In genomic region chr5:146878471-146879172, GRCh38 we compare ENCODE assay signal across 8 cellular contexts. TPM values are rescaled to one million over a fixed set of nuclear protein-coding genes. Genes with fewer than 3 reads are reported as not detected.
DNase-seq lines count a peak whose midpoint lies in the region; ATAC-seq and TF ChIP-seq lines count a peak whose summit lies in the region.

TSS of gene PPP2R2B (minus strand) at chr5:146878757.

- POLR2A ChIA-PET in AG04450 (lab: Yijun Ruan, JAX), result no interaction called here
- POLR2A ChIA-PET in naive thymus-derived CD8-positive, alpha-beta T cell (lab: Charles Lee), result no interaction called here

- H3K36me3 Mint-ChIP-seq in activated T-helper 17 cell treated with anti-CD3 and anti-CD28 coated beads, Interleukin-2, amount 50 U/mL, for 72 hours (ENCODE audit: low read depth), result no peaks in the 10 kb centered on the region
- H3K36me3 Mint-ChIP-seq in naive thymus-derived CD8-positive, alpha-beta T cell, result no peaks in the 10 kb centered on the region

- H3K27ac ChIP-seq in AG04450 (ENCODE audit: low read depth, low read length) (no peak within 1 kb of the TSS), thoracic aorta (peak within 1 kb of the TSS; percentile 50 to 72)

- peaks cover 3% of the 10 kb centered on the region for H3K27me3 Mint-ChIP-seq in activated T-helper 17 cell treated with anti-CD3 and anti-CD28 coated beads, Interleukin-2, amount 50 U/mL, for 72 hours
- peaks cover 6 to 21% (median 8%) of the 10 kb centered on the region in 5 donors for H3K27me3 Mint-ChIP-seq in naive thymus-derived CD8-positive, alpha-beta T cell

- no peak for DNase-seq in AG04450 (ENCODE audit: low read depth, low spot score)
- DNase-seq in NCI-H446 (lab: John Stamatoyannopoulos, UW), result peak; percentile 49 to 65
- DNase-seq in fibroblast of pulmonary artery (ENCODE audit: low read depth), result peak; percentile 17
- DNase-seq in naive thymus-derived CD8-positive, alpha-beta T cell, result peak in 9 of 10 donors; percentile 16 to 63 (median 34)
- no peak for DNase-seq in thoracic aorta (ENCODE audit: low spot score)

- H3K9me3 ChIP-seq in AG04450 (ENCODE audit: control insufficient read depth, insufficient read depth, low read length), result no peaks in the 10 kb centered on the region; the same call in 1 of the 2 replicates
- H3K9me3 ChIP-seq in thoracic aorta, result no peaks in the 10 kb centered on the region

- H3K9me3 Mint-ChIP-seq in activated T-helper 17 cell treated with anti-CD3 and anti-CD28 coated beads, Interleukin-2, amount 50 U/mL, for 72 hours, result no peaks in the 10 kb centered on the region
- no peaks in the 10 kb centered on the region for H3K9me3 Mint-ChIP-seq in naive thymus-derived CD8-positive, alpha-beta T cell

- H3K27me3 ChIP-seq in AG04450 (ENCODE audit: control insufficient read depth, insufficient read depth, low read length), result peaks cover 20% of the 10 kb centered on the region
- no peaks in the 10 kb centered on the region for H3K27me3 ChIP-seq in thoracic aorta (replicated peaks; ENCODE audit: insufficient read depth)

- peaks cover 0 to 22% of the 10 kb centered on the region in 2 donors for H3K4me1 ChIP-seq in thoracic aorta (ENCODE audit: control insufficient read depth in 1 of 2, low read depth in 2 of 2)

- peaks cover 5% of the 10 kb centered on the region for H3K4me1 Mint-ChIP-seq in activated T-helper 17 cell treated with anti-CD3 and anti-CD28 coated beads, Interleukin-2, amount 50 U/mL, for 72 hours
- peaks cover 6 to 22% (median 14%) of the 10 kb centered on the region in 4 donors for H3K4me1 Mint-ChIP-seq in naive thymus-derived CD8-positive, alpha-beta T cell

- no peaks in the 10 kb centered on the region for H3K36me3 ChIP-seq in thoracic aorta

- H3K4me3 Mint-ChIP-seq in activated T-helper 17 cell treated with anti-CD3 and anti-CD28 coated beads, Interleukin-2, amount 50 U/mL, for 72 hours, result peak within 1 kb of the TSS; percentile 79
- H3K4me3 Mint-ChIP-seq in naive thymus-derived CD8-positive, alpha-beta T cell, result peak within 1 kb of the TSS; percentile 84 to 96 (median 89)

- peak; percentile 48 for ATAC-seq in GM21381 (IDR thresholded peaks at IDR 0.05; ENCODE audit: unreplicated experiment)
- ATAC-seq in activated T-helper 17 cell treated with anti-CD3 and anti-CD28 coated beads, Interleukin-2, amount 50 U/mL, for 72 hours (replicated peaks), result peak; percentile 85
- ATAC-seq in naive thymus-derived CD8-positive, alpha-beta T cell, result peak; percentile 74 to 78
- ATAC-seq in thoracic aorta (ENCODE audit: insufficient number of reproducible peaks, low FRiP score, low read depth), result no peak
- ATAC-seq in HG03097 (IDR thresholded peaks at IDR 0.05; ENCODE audit: low FRiP score, unreplicated experiment), result no peak

- TF ChIP-seq CTCF in AG04450 (IDR thresholded peaks at IDR 0.05; ENCODE audit: low read depth, low read length), result no peak
- TF ChIP-seq CTCF in fibroblast of pulmonary artery (IDR thresholded peaks at IDR 0.05; ENCODE audit: low read length, missing control alignments), result no peak
- TF ChIP-seq CTCF in thoracic aorta (IDR thresholded peaks at IDR 0.05), result no peak

- no peak within 1 kb of the TSS for H3K27ac Mint-ChIP-seq in activated T-helper 17 cell treated with anti-CD3 and anti-CD28 coated beads, Interleukin-2, amount 50 U/mL, for 72 hours
- H3K27ac Mint-ChIP-seq in naive thymus-derived CD8-positive, alpha-beta T cell, result peak within 1 kb of the TSS in 3 of 10 donors; percentile 8 to 70 (median 59)

- H3K4me3 ChIP-seq in AG04450 (ENCODE audit: low read depth, low read length) (peak within 1 kb of the TSS; percentile 40), fibroblast of pulmonary artery (replicated peaks; ENCODE audit: low read depth, low read length) (peak within 1 kb of the TSS; percentile 31), thoracic aorta (peak within 1 kb of the TSS; percentile 87)

- CTCF ChIA-PET in AG04450 (lab: Charles Lee), result no interaction called here

RNA-seq across cellular contexts. Expression of gene PPP2R2B, which starts in this region (rescaled TPM):
- polyA plus RNA-seq in AG04450 (2011; rRNA removed), result not detected in 2 replicates
- not detected in 2 replicates for polyA minus RNA-seq in AG04450 (2011; rRNA and poly(A)+ RNA removed)
- total RNA-seq in activated T-helper 17 cell treated with anti-CD3 and anti-CD28 coated beads, Interleukin-2, amount 50 U/mL, for 72 hours, result 1 to 10 TPM; 1.0 to 2.2 TPM
- total RNA-seq in naive thymus-derived CD8-positive, alpha-beta T cell, result 1 to 10 TPM in 1 of 2 experiments, under 1 TPM in 1; 0.77 to 1.8 TPM
- polyA plus RNA-seq in naive thymus-derived CD8-positive, alpha-beta T cell, result 10 to 100 TPM in 1 of 3 donors, under 1 TPM in 2; 0.57 to 17.9 (median 0.63) TPM
- 10 to 100 TPM in 1 of 2 donors, 1 to 10 TPM in 1; 9.5 to 29.8 TPM for total RNA-seq in thoracic aorta

Comparison
In these comparisons a context has a peak if more than half of its experiments do, and no peak if none do; other contexts are left out.
1. DNase-seq: peak in NCI-H446 (2 of 2), fibroblast of pulmonary artery (single experiment) and naive thymus-derived CD8-positive, alpha-beta T cell (9 of 10); none in AG04450 (single experiment) and thoracic aorta (single experiment).
2. H3K4me3 ChIP-seq: peak in every context shown above with its lines; median percentile 87 in thoracic aorta; 40 in AG04450; 31 in fibroblast of pulmonary artery.
3. ATAC-seq: peak in GM21381 (single experiment), activated T-helper 17 cell treated with anti-CD3 and anti-CD28 coated beads, Interleukin-2, amount 50 U/mL, for 72 hours (single experiment) and naive thymus-derived CD8-positive, alpha-beta T cell (2 of 2); none in thoracic aorta (single experiment) and HG03097 (single experiment).